In the genomic region with DNA sequence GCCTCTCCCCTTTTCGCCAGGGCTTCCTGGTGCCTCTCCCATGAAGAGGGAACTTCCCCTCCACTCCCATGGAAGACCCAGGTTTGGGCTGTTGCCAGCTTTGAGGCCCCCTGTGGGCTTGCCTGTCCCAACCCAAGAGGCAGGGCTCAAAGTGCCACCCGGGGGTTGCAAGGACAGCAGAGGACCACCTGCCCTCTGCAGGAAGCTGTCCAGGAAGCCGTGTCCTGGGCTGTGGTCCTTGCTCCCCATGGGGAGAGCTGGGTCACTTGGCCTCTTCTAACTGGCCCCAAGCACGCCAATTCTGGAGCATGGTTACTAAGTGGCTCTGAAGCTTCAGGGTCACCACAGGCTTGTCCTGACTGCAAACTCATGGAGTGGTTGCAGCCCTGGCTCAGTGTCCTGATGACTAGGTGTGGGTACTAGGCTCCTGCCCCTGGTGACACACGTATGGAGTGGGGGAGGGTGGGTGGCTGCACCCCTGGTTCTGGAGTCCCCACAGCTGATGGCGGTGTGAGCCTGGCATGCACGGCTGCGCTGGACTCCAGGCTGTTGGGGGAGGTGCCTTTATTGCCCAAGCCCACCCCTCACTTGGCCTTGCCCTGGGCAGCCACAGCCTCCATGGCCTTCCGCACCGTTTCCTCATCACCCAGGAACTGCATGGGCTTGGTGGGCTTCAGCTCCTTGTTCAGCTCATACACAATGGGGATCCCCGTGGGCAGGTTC, we compare ENCODE assay signal across 18 cellular contexts. TPM values are rescaled to one million over a fixed set of nuclear protein-coding genes. Genes with fewer than 3 reads are reported as not detected.
DNase-seq lines count a peak whose midpoint lies in the region; ATAC-seq, FAIRE-seq and TF ChIP-seq lines count a peak whose summit lies in the region.
"Had no signal": no experiment of that assay in that cellular context is flagged by ENCODE, and none has a peak within 500 bp of the region (broad histone marks: within the 10 kb centered on the region; RNA-seq: fewer than 3 reads in every experiment).

No MANE protein-coding gene starts in this region.

- H3K27ac ChIP-seq in 22Rv1 (peak overlapping the region; percentile 80), cingulate gyrus (ENCODE audit: low read depth, low read length) (peak overlapping the region; percentile 19), foreskin keratinocyte (no peak overlapping the region)
- H3K27ac ChIP-seq: KMS-11, SK-N-MC had no signal

- H3K36me3 Mint-ChIP-seq in naive B cell = peaks cover 7% of the 10 kb centered on the region in 2 donors
- no peaks in the 10 kb centered on the region for H3K36me3 Mint-ChIP-seq in glutamatergic neuron (ENCODE audit: unreplicated experiment)

- H3K27ac Mint-ChIP-seq in naive B cell (peak overlapping the region in 5 of 6 donors; percentile 38 to 87 (median 70)), glutamatergic neuron (ENCODE audit: unreplicated experiment) (no peak overlapping the region)
- H3K27ac Mint-ChIP-seq: mesothelial cell of epicardium had no signal

- H3K9me3 Mint-ChIP-seq in naive B cell = peaks cover 0 to 3% (median 0%) of the 10 kb centered on the region in 7 donors
- H3K9me3 Mint-ChIP-seq in glutamatergic neuron (ENCODE audit: unreplicated experiment) = peaks cover 11% of the 10 kb centered on the region
- H3K9me3 Mint-ChIP-seq: mesothelial cell of epicardium had no signal

- TF ChIP-seq CTCF in 22Rv1 (IDR thresholded peaks at IDR 0.05) (no peak), glutamatergic neuron (IDR thresholded peaks at IDR 0.05; ENCODE audit: partially characterized antibody, unreplicated experiment) (no peak), foreskin keratinocyte (conservative IDR thresholded peaks at IDR 0.05) (no peak)

- H3K4me3 Mint-ChIP-seq in naive B cell = peak overlapping the region in 1 of 8 donors; percentile 44
- no peak overlapping the region for H3K4me3 Mint-ChIP-seq in glutamatergic neuron (ENCODE audit: unreplicated experiment)
- H3K4me3 Mint-ChIP-seq: mesothelial cell of epicardium had no signal

- DNase-seq in GM12891 (ENCODE audit: insufficient read length, low spot score) (no peak), naive B cell (no peak), glutamatergic neuron (no peak), foreskin keratinocyte (no peak), midbrain (lab: John Stamatoyannopoulos, UW) (no peak)
- DNase-seq: activated CD4-positive, alpha-beta T cell treated with anti-CD3 and anti-CD28 coated beads, Interleukin-2, amount 50 U/mL, for 4 hours; GDM1; NCI-H1417; NCI-H226 had no signal

- H3K4me1 ChIP-seq in foreskin keratinocyte = no peaks in the 10 kb centered on the region

- ATAC-seq in naive B cell (ENCODE audit: low read depth in 2 of 2) (no peak), foreskin keratinocyte (no peak), HG02840 (IDR thresholded peaks at IDR 0.05; ENCODE audit: low FRiP score, unreplicated experiment) (no peak)

- H3K4me1 Mint-ChIP-seq in naive B cell (peaks cover 60 to 77% (median 68%) of the 10 kb centered on the region in 3 donors), glutamatergic neuron (ENCODE audit: low read depth, unreplicated experiment) (peaks cover 13% of the 10 kb centered on the region)

- H3K27me3 Mint-ChIP-seq in naive B cell = no peaks in the 10 kb centered on the region
- peaks cover 14% of the 10 kb centered on the region for H3K27me3 Mint-ChIP-seq in glutamatergic neuron (ENCODE audit: unreplicated experiment)

- no peak for TF ChIP-seq POLR2A in GM12891 (IDR thresholded peaks at IDR 0.05; ENCODE audit: low read depth, low read length)

- FAIRE-seq in GM12891 (lab: Jason Lieb, UNC) = no peak
- FAIRE-seq: endothelial cell of umbilical vein, frontal cortex had no signal

- H3K27me3 ChIP-seq in foreskin keratinocyte = peaks cover 19% of the 10 kb centered on the region

TF ChIP-seq in GM12891, 5 proteins besides CTCF, POLR2A, EP300 and RAD21:
- TF ChIP-seq SPI1 (IDR thresholded peaks at IDR 0.05; ENCODE audit: low read depth, low read length) = no peak
- 0 out of 2 replicates have a peak, but pooled peaks have one; percentile 10 for TF ChIP-seq POLR2AphosphoS5 (IDR thresholded peaks at IDR 0.05; ENCODE audit: low read depth, low read length)

RNA-seq across cellular contexts. Expression of gene PGAM2, which starts 3.0 kb away (rescaled TPM):
- polyA plus RNA-seq in GM12891 (2012; ENCODE audit: low read depth, missing spikeins) = not detected
- polyA plus RNA-seq in naive B cell (ENCODE audit: low read depth in 6 of 6) = not detected
- 13.3 TPM for total RNA-seq in glutamatergic neuron (ENCODE audit: unreplicated experiment)
- total RNA-seq in foreskin keratinocyte = 0.11 TPM in 1 of 2 replicates, not detected in the other
- polyA plus RNA-seq in foreskin keratinocyte = 0.08 TPM in 1 of 2 replicates, not detected in the other
- total RNA-seq: endothelial cell of umbilical vein, omental fat pad had no signal

RNA-seq across cellular contexts. Expression of gene DBNL, which starts 17.8 kb away (rescaled TPM):
- polyA plus RNA-seq in GM12891 (2012; ENCODE audit: low read depth, missing spikeins) = 92.7 TPM
- polyA plus RNA-seq in naive B cell (ENCODE audit: low read depth in 6 of 6) (100 to 1,000 TPM; 226 to 512 (median 348) TPM), foreskin keratinocyte (143 and 150 TPM in 2 replicates)
- total RNA-seq in glutamatergic neuron (ENCODE audit: unreplicated experiment) (154 TPM), foreskin keratinocyte (140 and 145 TPM in 2 replicates)

RNA-seq across cellular contexts. Expression of gene POLM, which starts 20.0 kb away (rescaled TPM):
- 13.2 TPM for polyA plus RNA-seq in GM12891 (2012; ENCODE audit: low read depth, missing spikeins)
- polyA plus RNA-seq in naive B cell (ENCODE audit: low read depth in 6 of 6) (10 to 100 TPM; 26.3 to 53.0 (median 31.4) TPM), foreskin keratinocyte (9.6 and 9.8 TPM in 2 replicates)
- total RNA-seq in glutamatergic neuron (ENCODE audit: unreplicated experiment) (28.8 TPM), foreskin keratinocyte (11.1 and 11.9 TPM in 2 replicates)

RNA-seq across cellular contexts. Expression of gene AEBP1, which starts 41.8 kb away (rescaled TPM):
- polyA plus RNA-seq in GM12891 (2012; ENCODE audit: low read depth, missing spikeins) = 0.71 TPM
- polyA plus RNA-seq in naive B cell (ENCODE audit: low read depth in 6 of 6) = 10 to 100 TPM in 1 of 6 donors, 1 to 10 TPM in 5; 1.9 to 18.5 (median 4.1) TPM
- 35.4 TPM for total RNA-seq in glutamatergic neuron (ENCODE audit: unreplicated experiment)
- total RNA-seq in foreskin keratinocyte = 7.3 and 11.6 TPM in 2 replicates
- 7.9 and 15.5 TPM in 2 replicates for polyA plus RNA-seq in foreskin keratinocyte

Comparison
In these comparisons a context has a peak if more than half of its experiments do, and no peak if none do; other contexts are left out.
1. RNA of gene PGAM2, which starts 3.0 kb away (total RNA-seq): 13.3 TPM in glutamatergic neuron (single experiment); 0.11 TPM in foreskin keratinocyte; every median in the first group is over 10 times any median in the second.